In the genomic region with DNA sequence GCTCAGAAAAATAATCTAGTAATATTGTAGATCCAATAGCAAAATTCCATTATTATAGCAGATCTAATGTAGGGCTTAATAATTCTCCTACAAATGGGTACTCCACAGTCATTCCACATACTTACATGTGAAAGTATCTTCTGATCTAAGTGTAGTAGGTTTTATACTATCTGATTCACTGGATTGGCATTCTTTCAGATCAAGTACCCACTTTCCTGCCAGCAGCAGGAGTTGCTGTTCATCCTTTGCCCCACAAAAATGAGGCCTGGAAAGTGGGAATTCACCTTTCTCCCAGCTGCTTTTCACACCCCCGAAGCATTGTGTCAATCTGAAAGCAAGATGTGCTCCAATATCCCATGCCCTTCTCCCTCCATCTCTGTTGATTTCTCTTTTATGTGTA, we compare ENCODE assay signal across 34 cellular contexts.
A peak's percentile ranks its signal among the peaks of the same experiment; 100 is the strongest.
DNase-seq lines count a peak whose midpoint lies in the region; ATAC-seq and TF ChIP-seq lines count a peak whose summit lies in the region.
"Had no signal": no experiment of that assay in that cellular context is flagged by ENCODE, and none has a peak within 500 bp of the region (broad histone marks: within the 10 kb centered on the region; RNA-seq: fewer than 3 reads in every experiment).

No MANE protein-coding gene starts in this region.

- intact Hi-C loops in lower leg skin (cut with DNase I; ENCODE audit: low total_unique reads), result no loop called here

- H3K36me3 ChIP-seq in osteoblast (ENCODE audit: insufficient read depth, low read length), result no peaks in the 10 kb centered on the region
- H3K36me3 ChIP-seq: adrenal gland, left lung, right atrium auricular region, thoracic aorta had no signal

- no peak overlapping the region for H3K27ac ChIP-seq in osteoblast (ENCODE audit: low read depth, low read length)
- H3K27ac ChIP-seq: adrenal gland, body of pancreas, dorsolateral prefrontal cortex, left lung, parathyroid adenoma, right atrium auricular region, thoracic aorta had no signal

- no peak for TF ChIP-seq POLR2A in lower leg skin (IDR thresholded peaks at IDR 0.05)

- H3K79me2 ChIP-seq in osteoblast (ENCODE audit: insufficient read depth, low read length), result no peaks in the 10 kb centered on the region
- H3K79me2 ChIP-seq: parathyroid adenoma had no signal

- no peak overlapping the region for H3K4me3 ChIP-seq in epithelial cell of esophagus (ENCODE audit: low read length)
- no peak overlapping the region for H3K4me3 ChIP-seq in osteoblast (ENCODE audit: insufficient read depth, low read length)
- no peak overlapping the region for H3K4me3 ChIP-seq in lower leg skin (ENCODE audit: low read depth, poor library complexity, severe bottlenecking)
- H3K4me3 ChIP-seq: adrenal gland, body of pancreas, dorsolateral prefrontal cortex, GM12878, left lung, right atrium auricular region, thoracic aorta had no signal

- no peaks in the 10 kb centered on the region for H3K27me3 ChIP-seq in osteoblast (ENCODE audit: insufficient read depth, low read length)
- H3K27me3 ChIP-seq: adrenal gland, body of pancreas, dorsolateral prefrontal cortex, left lung, right atrium auricular region had no signal

- WGBS in lower leg skin, 2 donors, result 75 to 78% methylated on average over 1 of the region's 1 CpG

- ATAC-seq in GM19395 (IDR thresholded peaks at IDR 0.05; ENCODE audit: unreplicated experiment), result no peak
- ATAC-seq: activated CD8-positive, alpha-beta memory T cell treated with anti-CD3 and anti-CD28 coated beads, Interleukin-2, amount 10 ng/mL, durations not matched to agents 7 days and 5 days; body of pancreas; GM12878; left lung; T-helper 17 cell had no signal

- peaks cover 19% of the 10 kb centered on the region for H3K4me1 ChIP-seq in osteoblast (ENCODE audit: insufficient read depth, low read length)
- H3K4me1 ChIP-seq: adrenal gland, body of pancreas, left lung, parathyroid adenoma, right atrium auricular region had no signal

- no peak overlapping the region for H3K4me2 ChIP-seq in osteoblast (ENCODE audit: insufficient read depth, low read length)

- TF ChIP-seq CTCF in epithelial cell of esophagus (IDR thresholded peaks at IDR 0.05; ENCODE audit: insufficient read depth, low read depth, low read length, missing control alignments) (no peak), osteoblast (IDR thresholded peaks at IDR 0.05; ENCODE audit: extremely low read depth, low read depth, low read length) (no peak), lower leg skin (IDR thresholded peaks at IDR 0.05) (no peak)

- peak overlapping the region; percentile 43 for H2AFZ ChIP-seq in osteoblast (ENCODE audit: low read length)
- H2AFZ ChIP-seq: parathyroid adenoma had no signal

- peak; percentile 48 for DNase-seq in EL
- DNase-seq in NCI-H226, result peak; percentile 17
- DNase-seq in epithelial cell of esophagus (ENCODE audit: low read depth), result peak; percentile 34
- DNase-seq in osteoblast (ENCODE audit: insufficient read length, low spot score, missing footprints), result no peak
- DNase-seq in activated T-cell treated with anti-CD3 and anti-CD28 coated beads for 4 hours, result no peak
- no peak for DNase-seq in lower leg skin (ENCODE audit: low spot score in 2 of 2)
- DNase-seq: ACHN; activated CD4-positive, alpha-beta T cell treated with anti-CD3 and anti-CD28 coated beads, Interleukin-2, amount 50 U/mL, for 4 hours; activated CD8-positive, alpha-beta memory T cell treated with anti-CD3 and anti-CD28 coated beads, Interleukin-2, amount 10 ng/mL, durations not matched to agents 7 days and 5 days; activated naive CD4-positive, alpha-beta T cell; activated T-cell treated with anti-CD3 and anti-CD28 coated beads, Interleukin-2, amount 50 U/mL, for 48 hours; adrenal gland; body of pancreas; CD4-positive, alpha-beta memory T cell; cerebellar nuclear complex; dorsolateral prefrontal cortex; H7; islet precursor cell; left lung; mesendoderm; NCI-H1092 treated with DMSO at 0.1 percent for 48 hours; NCI-H1694 treated with DMSO at 0.1 percent for 48 hours; NCI-H2171 treated with DMSO at 0.1 percent for 48 hours; NCI-H524; NK-92 treated with Interleukin-12 subunit alpha and Interleukin-12 subunit beta, amount 100 ng/mL, for 24 hours; Right ventricle myocardium superior; stimulated activated CD4-positive, alpha-beta T cell treated with anti-CD3 and anti-CD28 coated beads, Interleukin-1b, Interleukin-23, amount 100 ng/mL, for 48 hours; stimulated activated naive CD4-positive, alpha-beta T cell treated with Interleukin-2 at 50 U/mL for 16 hours; T-helper 17 cell had no signal

- no peaks in the 10 kb centered on the region for H3K9me3 ChIP-seq in osteoblast (ENCODE audit: low read depth, low read length)
- H3K9me3 ChIP-seq: adrenal gland, body of pancreas, right atrium auricular region, thoracic aorta had no signal

- H4K20me1 ChIP-seq in osteoblast (ENCODE audit: insufficient read depth, low read length), result no peaks in the 10 kb centered on the region

Comparison
In these comparisons a context has a peak if more than half of its experiments do, and no peak if none do; other contexts are left out.
1. DNase-seq: peak in EL (single experiment), NCI-H226 (single experiment) and epithelial cell of esophagus (single experiment); none in osteoblast (single experiment), activated T-cell treated with anti-CD3 and anti-CD28 coated beads for 4 hours (single experiment) and lower leg skin (0 of 2).